In genomic region chr13:53250977-53251376, GRCh38 we compare ENCODE assay signal across 10 cellular contexts.
A peak's percentile ranks its signal among the peaks of the same experiment; 100 is the strongest.
DNase-seq lines count a peak whose midpoint lies in the region; ATAC-seq and TF ChIP-seq lines count a peak whose summit lies in the region.
"Had no signal": no experiment of that assay in that cellular context is flagged by ENCODE, and none has a peak within 500 bp of the region (broad histone marks: within the 10 kb centered on the region; RNA-seq: fewer than 3 reads in every experiment).

No MANE protein-coding gene starts in this region.

- H3K4me3 Mint-ChIP-seq in activated CD4-positive, alpha-beta memory T cell treated with anti-CD3 and anti-CD28 coated beads for 36 hours, result no peak overlapping the region

- H4K91ac ChIP-seq in neuronal stem cell (ENCODE audit: low read depth, low read length, poor library complexity), result no peak overlapping the region

- no peaks in the 10 kb centered on the region for H3K36me3 Mint-ChIP-seq in activated CD4-positive, alpha-beta memory T cell treated with anti-CD3 and anti-CD28 coated beads for 36 hours
- H3K36me3 Mint-ChIP-seq: CD4-positive, alpha-beta memory T cell had no signal

- TF ChIP-seq CTCF in OCI-LY3 (IDR thresholded peaks at IDR 0.05; ENCODE audit: low read depth, low read length), result no peak

- no peak overlapping the region for H2BK5ac ChIP-seq in neuronal stem cell (ENCODE audit: low read length)

- no peak overlapping the region for H3K9ac ChIP-seq in Karpas-422 (ENCODE audit: low read length)
- peak overlapping the region; percentile 54 for H3K9ac ChIP-seq in OCI-LY3 (ENCODE audit: low read length)
- H3K9ac ChIP-seq in neuronal stem cell (ENCODE audit: low read depth, low read length, poor library complexity), result no peak overlapping the region

- H3K27ac Mint-ChIP-seq in activated CD4-positive, alpha-beta memory T cell treated with anti-CD3 and anti-CD28 coated beads for 36 hours, result no peak overlapping the region
- H3K27ac Mint-ChIP-seq: CD4-positive, alpha-beta memory T cell had no signal

- H3K79me2 ChIP-seq in Karpas-422 (ENCODE audit: low read length) (no peaks in the 10 kb centered on the region), OCI-LY3 (ENCODE audit: low read length) (no peaks in the 10 kb centered on the region)

- CTCF ChIA-PET in activated CD4-positive, alpha-beta memory T cell treated with anti-CD3 and anti-CD28 coated beads for 36 hours (lab: Charles Lee), result interaction anchor here (0.6 to 2.0 kb wide), 11 partner anchors 8 to 676 kb away, joined by 3 to 6 read pairs (median 3); no protein-coding TSS in a partner anchor

- no peaks in the 10 kb centered on the region for H3K9me3 ChIP-seq in Karpas-422 (ENCODE audit: low read length)
- H3K9me3 ChIP-seq in OCI-LY3 (ENCODE audit: insufficient read depth, low read length), result no peaks in the 10 kb centered on the region
- peaks cover 0 to 3% of the 10 kb centered on the region in 2 donors for H3K9me3 ChIP-seq in neuronal stem cell (replicated peaks in 1 of 2; ENCODE audit: control insufficient read depth in 2 of 2, insufficient read depth in 1 of 2, low read depth in 1 of 2, low read length in 2 of 2)
- H3K9me3 ChIP-seq: SJSA1 had no signal

- H4K20me1 ChIP-seq in Karpas-422 (ENCODE audit: insufficient read depth, low read depth, low read length), result no peaks in the 10 kb centered on the region
- no peaks in the 10 kb centered on the region for H4K20me1 ChIP-seq in OCI-LY3 (ENCODE audit: insufficient read depth, low read length)

- H4K8ac ChIP-seq in neuronal stem cell (ENCODE audit: low read depth, low read length), result no peak overlapping the region

- no peak overlapping the region for H3K23ac ChIP-seq in neuronal stem cell (ENCODE audit: low read depth, low read length, poor library complexity)

- intact Hi-C loops in activated CD4-positive, alpha-beta memory T cell treated with anti-CD3 and anti-CD28 coated beads for 36 hours (cut with micrococcal nuclease), result no loop called here

- H2AFZ ChIP-seq in Karpas-422 (ENCODE audit: low read length) (no peak overlapping the region; the same call in 1 of the 2 replicates), OCI-LY3 (ENCODE audit: low read depth, low read length) (peak overlapping the region; percentile 92), neuronal stem cell (ENCODE audit: low read length) (peak overlapping the region; percentile 39)

- no peak overlapping the region for H2AK5ac ChIP-seq in neuronal stem cell (ENCODE audit: low read depth, low read length)

- H3K4me1 Mint-ChIP-seq in activated CD4-positive, alpha-beta memory T cell treated with anti-CD3 and anti-CD28 coated beads for 36 hours (ENCODE audit: low read depth), result no peaks in the 10 kb centered on the region
- H3K4me1 Mint-ChIP-seq: CD4-positive, alpha-beta memory T cell had no signal

- H3K36me3 ChIP-seq in Karpas-422 (ENCODE audit: insufficient read depth, low read length), result no peaks in the 10 kb centered on the region
- no peaks in the 10 kb centered on the region for H3K36me3 ChIP-seq in OCI-LY3 (replicated peaks; ENCODE audit: low read depth, low read length)
- no peaks in the 10 kb centered on the region for H3K36me3 ChIP-seq in neuronal stem cell (replicated peaks in 1 of 2; ENCODE audit: control insufficient read depth in 2 of 2, insufficient read depth in 2 of 2, low read length in 2 of 2)
- H3K36me3 ChIP-seq: SJSA1 had no signal

- no peak overlapping the region for H3K14ac ChIP-seq in neuronal stem cell (ENCODE audit: low read length)

- H3K27me3 Mint-ChIP-seq in activated CD4-positive, alpha-beta memory T cell treated with anti-CD3 and anti-CD28 coated beads for 36 hours, result no peaks in the 10 kb centered on the region
- H3K27me3 Mint-ChIP-seq: CD4-positive, alpha-beta memory T cell had no signal

- no peak for DNase-seq in Karpas-422
- peak; percentile 51 for DNase-seq in MV-4-11 (lab: John Stamatoyannopoulos, UW)
- no peak for DNase-seq in neuronal stem cell (ENCODE audit: low spot score)
- no peak for DNase-seq in activated CD4-positive, alpha-beta memory T cell treated with anti-CD3 and anti-CD28 coated beads for 36 hours
- DNase-seq: NK-92 treated with Interleukin-12 subunit alpha and Interleukin-12 subunit beta, amount 100 ng/mL, for 24 hours had no signal

- H3K27me3 ChIP-seq in Karpas-422 (ENCODE audit: low read length), result no peaks in the 10 kb centered on the region
- no peaks in the 10 kb centered on the region for H3K27me3 ChIP-seq in OCI-LY3 (ENCODE audit: low read depth, low read length)
- H3K27me3 ChIP-seq in neuronal stem cell (ENCODE audit: control insufficient read depth in 3 of 3, insufficient read depth in 3 of 3, low read depth in 1 of 3, low read length in 3 of 3), result no peaks in the 10 kb centered on the region
- H3K27me3 ChIP-seq: SJSA1 had no signal

- H3K4me3 ChIP-seq in Karpas-422 (ENCODE audit: low read length) (no peak overlapping the region), OCI-LY3 (ENCODE audit: low read length) (peak overlapping the region; percentile 73), neuronal stem cell (ENCODE audit: low read length in 2 of 2) (no peak overlapping the region)
- H3K4me3 ChIP-seq: SJSA1 had no signal

- POLR2A ChIA-PET in activated CD4-positive, alpha-beta memory T cell treated with anti-CD3 and anti-CD28 coated beads for 36 hours (lab: Charles Lee), result no interaction called here

- H3K4me2 ChIP-seq in Karpas-422 (ENCODE audit: low read depth, low read length, poor library complexity, severe bottlenecking) (peak overlapping the region; percentile 4), OCI-LY3 (ENCODE audit: low read length) (peak overlapping the region; percentile 82), neuronal stem cell (ENCODE audit: insufficient read depth, low read length, poor library complexity, severe bottlenecking) (no peak overlapping the region)

- H3K4ac ChIP-seq in neuronal stem cell (ENCODE audit: low read length), result no peak overlapping the region

- H2BK120ac ChIP-seq in neuronal stem cell (ENCODE audit: low read depth, low read length), result no peak overlapping the region

- no peaks in the 10 kb centered on the region for H3K79me1 ChIP-seq in neuronal stem cell (ENCODE audit: low read depth, low read length)

- H3K4me1 ChIP-seq in Karpas-422 (ENCODE audit: low read length) (no peaks in the 10 kb centered on the region), OCI-LY3 (ENCODE audit: low read length) (peaks cover 22% of the 10 kb centered on the region), neuronal stem cell (ENCODE audit: control insufficient read depth in 2 of 2, insufficient read depth in 1 of 2, low read depth in 1 of 2, low read length in 2 of 2) (peaks cover 0 to 6% of the 10 kb centered on the region in 2 donors)
- H3K4me1 ChIP-seq: SJSA1 had no signal

- ATAC-seq in GM21576 (IDR thresholded peaks at IDR 0.05; ENCODE audit: unreplicated experiment) (no peak), GM21423 (IDR thresholded peaks at IDR 0.05; ENCODE audit: unreplicated experiment) (no peak)

- no peaks in the 10 kb centered on the region for H3K9me2 ChIP-seq in Karpas-422 (replicated peaks; ENCODE audit: insufficient read depth, low read length)

- no peak overlapping the region for H3K27ac ChIP-seq in Karpas-422 (ENCODE audit: low read length)
- peak overlapping the region; percentile 28; the same call in 1 of the 2 replicates for H3K27ac ChIP-seq in OCI-LY3 (ENCODE audit: low read length)
- no peak overlapping the region for H3K27ac ChIP-seq in neuronal stem cell (replicated peaks; ENCODE audit: low read length)
- H3K27ac ChIP-seq: SJSA1 had no signal

- no CpG with 5 or more reads among the region's 1 CpG for WGBS in neuronal stem cell (ENCODE audit: extremely low coverage in 2 of 2, insufficient read length in 2 of 2, insufficient replicate concordance in 1 of 2), 2 donors

- no peak overlapping the region for H2BK12ac ChIP-seq in neuronal stem cell (ENCODE audit: low read length)

- H3K9me3 Mint-ChIP-seq in activated CD4-positive, alpha-beta memory T cell treated with anti-CD3 and anti-CD28 coated beads for 36 hours, result no peaks in the 10 kb centered on the region
- H3K9me3 Mint-ChIP-seq: CD4-positive, alpha-beta memory T cell had no signal

- H3K18ac ChIP-seq in neuronal stem cell (ENCODE audit: low read length), result no peak overlapping the region

- no peak overlapping the region for H2BK15ac ChIP-seq in neuronal stem cell (ENCODE audit: low read length)
